In genomic region chr12:73057428-73057827, GRCh38 we compare ENCODE assay signal across 24 cellular contexts.
"Had no signal": no experiment of that assay in that cellular context is flagged by ENCODE, and none has a peak within 500 bp of the region (broad histone marks: within the 10 kb centered on the region; RNA-seq: fewer than 3 reads in every experiment).

No MANE protein-coding gene starts in this region.

- H3K36me3 ChIP-seq: breast epithelium, esophagus squamous epithelium, suprapubic skin, tibial artery, upper lobe of right lung had no signal

- DNase-seq: activated B cell treated with CpG ODN at 0.5 μM for 24 hours; activated CD4-positive, alpha-beta T cell treated with anti-CD3 and anti-CD28 coated beads, Interleukin-2, amount 50 U/mL, for 1 hour; activated CD8-positive, alpha-beta memory T cell treated with anti-CD3 and anti-CD28 coated beads, Interleukin-2, amount 10 ng/mL, durations not matched to agents 7 days and 5 days; activated CD8-positive, alpha-beta T cell treated with anti-CD3 and anti-CD28 coated beads, Interleukin-2, amount 10 ng/mL, durations not matched to agents 7 days and 5 days; activated T-cell treated with anti-CD3 and anti-CD28 coated beads, Interleukin-2, amount 50 U/mL, for 48 hours; central memory CD4-positive, alpha-beta T cell; dermis blood vessel endothelial cell; effector CD4-positive, alpha-beta T cell; esophagus squamous epithelium; islet precursor cell; left cardiac atrium; left ventricle myocardium superior; right cardiac atrium; stimulated activated naive CD4-positive, alpha-beta T cell; tibial artery; upper lobe of right lung had no signal

- ATAC-seq: activated CD8-positive, alpha-beta memory T cell treated with anti-CD3 and anti-CD28 coated beads, Interleukin-2, amount 10 ng/mL, durations not matched to agents 7 days and 5 days; activated CD8-positive, alpha-beta T cell treated with anti-CD3 and anti-CD28 coated beads, Interleukin-2, amount 10 ng/mL, durations not matched to agents 7 days and 5 days; left cardiac atrium; left ventricle myocardium superior; right cardiac atrium; upper lobe of right lung had no signal

- FAIRE-seq: endometrium, frontal cortex had no signal

- H3K36me3 Mint-ChIP-seq: activated CD8-positive, alpha-beta memory T cell treated with anti-CD3 and anti-CD28 coated beads, Interleukin-2, amount 10 ng/mL, durations not matched to agents 7 days and 5 days; activated naive CD4-positive, alpha-beta T cell treated with anti-CD3 and anti-CD28 coated beads, Interleukin-2, amount 50 U/mL, for 24 hours had no signal

- H3K4me1 Mint-ChIP-seq: activated B cell treated with CpG ODN at 0.5 μM for 24 hours; activated CD8-positive, alpha-beta memory T cell treated with anti-CD3 and anti-CD28 coated beads, Interleukin-2, amount 10 ng/mL, durations not matched to agents 7 days and 5 days; activated naive CD4-positive, alpha-beta T cell treated with anti-CD3 and anti-CD28 coated beads, Interleukin-2, amount 50 U/mL, for 24 hours; nephron had no signal

- H3K9me3 ChIP-seq: esophagus squamous epithelium, tibial artery, upper lobe of right lung had no signal

- H3K27me3 ChIP-seq: breast epithelium, esophagus squamous epithelium, suprapubic skin, tibial artery, upper lobe of right lung had no signal

- H3K4me3 ChIP-seq: breast epithelium, esophagus squamous epithelium, suprapubic skin, tibial artery, upper lobe of right lung had no signal

- H3K4me3 Mint-ChIP-seq: activated B cell treated with CpG ODN at 0.5 μM for 24 hours; activated CD8-positive, alpha-beta memory T cell treated with anti-CD3 and anti-CD28 coated beads, Interleukin-2, amount 10 ng/mL, durations not matched to agents 7 days and 5 days; activated CD8-positive, alpha-beta T cell treated with anti-CD3 and anti-CD28 coated beads, Interleukin-2, amount 10 ng/mL, durations not matched to agents 7 days and 5 days; activated naive CD4-positive, alpha-beta T cell treated with anti-CD3 and anti-CD28 coated beads, Interleukin-2, amount 50 U/mL, for 24 hours; nephron had no signal

- H3K4me1 ChIP-seq: breast epithelium, esophagus squamous epithelium, suprapubic skin, tibial artery, upper lobe of right lung had no signal

- H3K27ac Mint-ChIP-seq: activated B cell treated with CpG ODN at 0.5 μM for 24 hours; activated CD8-positive, alpha-beta memory T cell treated with anti-CD3 and anti-CD28 coated beads, Interleukin-2, amount 10 ng/mL, durations not matched to agents 7 days and 5 days; activated CD8-positive, alpha-beta T cell treated with anti-CD3 and anti-CD28 coated beads, Interleukin-2, amount 10 ng/mL, durations not matched to agents 7 days and 5 days; activated naive CD4-positive, alpha-beta T cell treated with anti-CD3 and anti-CD28 coated beads, Interleukin-2, amount 50 U/mL, for 24 hours; activated T-helper 2 cell treated with anti-CD3 and anti-CD28 coated beads, Interferon-gamma antibody, Interleukin-2, Interleukin-4, amounts not matched to agents 10 μg/mL and 5 μg/mL and 100 μg/mL, durations not matched to agents 14 hours and 24 hours and 36 hours; nephron had no signal

- H3K27me3 Mint-ChIP-seq: activated B cell treated with CpG ODN at 0.5 μM for 24 hours; activated CD8-positive, alpha-beta memory T cell treated with anti-CD3 and anti-CD28 coated beads, Interleukin-2, amount 10 ng/mL, durations not matched to agents 7 days and 5 days; activated naive CD4-positive, alpha-beta T cell treated with anti-CD3 and anti-CD28 coated beads, Interleukin-2, amount 50 U/mL, for 24 hours had no signal

- H3K27ac ChIP-seq: breast epithelium, epithelial cell of prostate, esophagus squamous epithelium, suprapubic skin, tibial artery, upper lobe of right lung had no signal
